8 cellular contexts compared by ENCODE assay signal in the genomic region with DNA sequence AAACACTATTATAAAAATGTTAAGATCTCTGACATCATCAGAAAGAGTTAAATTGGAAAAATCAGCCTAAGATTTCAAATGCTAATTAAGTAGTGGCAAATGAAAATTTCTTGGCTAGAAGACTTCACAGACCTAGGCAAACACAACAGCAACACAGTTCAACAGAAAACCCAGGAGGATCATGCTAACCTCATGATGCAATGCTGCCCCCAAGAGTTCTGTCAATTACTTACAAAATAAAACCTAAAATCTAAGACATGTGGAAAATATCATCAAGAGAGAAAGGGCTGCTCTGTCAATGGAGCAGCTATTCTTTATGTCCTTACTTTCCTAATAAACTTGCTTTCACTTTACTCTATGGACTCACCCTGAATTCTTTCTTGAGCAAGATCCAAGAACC. TPM values are rescaled to one million over a fixed set of nuclear protein-coding genes. Genes with fewer than 3 reads are reported as not detected.
DNase-seq lines count a peak whose midpoint lies in the region; ATAC-seq and TF ChIP-seq lines count a peak whose summit lies in the region.

No MANE protein-coding gene starts in this region.

- H3K36me3 Mint-ChIP-seq in CD4-positive, alpha-beta memory T cell = peaks cover 4 to 6% of the 10 kb centered on the region in 2 donors
- H3K36me3 Mint-ChIP-seq in neural crest cell (ENCODE audit: low read depth) = peaks cover 25% of the 10 kb centered on the region

- no peaks in the 10 kb centered on the region for H3K79me2 ChIP-seq in GM23248 (ENCODE audit: insufficient read depth)

- H3K4me2 ChIP-seq in GM23248 (ENCODE audit: unreplicated experiment) = no peak overlapping the region

- H3K4me1 ChIP-seq in CD4-positive, alpha-beta memory T cell (ENCODE audit: insufficient read depth, low read length) = no peaks in the 10 kb centered on the region
- H3K4me1 ChIP-seq in GM23248 (ENCODE audit: insufficient read depth) = peaks cover 7% of the 10 kb centered on the region; the same call in 1 of the 2 replicates

- H2AFZ ChIP-seq in GM23248 = no peak overlapping the region

- no peak overlapping the region for H3K4me3 Mint-ChIP-seq in CD4-positive, alpha-beta memory T cell
- no peak overlapping the region for H3K4me3 Mint-ChIP-seq in neural crest cell

- CTCF ChIA-PET in CD4-positive, alpha-beta memory T cell (lab: Charles Lee; ENCODE audit: partially characterized antibody) = interaction anchor here (0.6 to 1.4 kb wide), 4 partner anchors 226 to 556 kb away, joined by 3 to 6 read pairs (median 3); no protein-coding TSS in a partner anchor

- peak overlapping the region in 2 of 7 donors; percentile 7 to 43 for H3K27ac Mint-ChIP-seq in CD4-positive, alpha-beta memory T cell
- no peak overlapping the region for H3K27ac Mint-ChIP-seq in neural crest cell (ENCODE audit: unreplicated experiment)

- H3K9me3 Mint-ChIP-seq in CD4-positive, alpha-beta memory T cell = no peaks in the 10 kb centered on the region
- H3K9me3 Mint-ChIP-seq in neural crest cell = no peaks in the 10 kb centered on the region

- in situ Hi-C loops in GM23248 (cut with MboI) = loop anchor here (10.0 kb wide), 1 partner anchor 546 kb away; the partner anchor contains the start of gene GRPR

- H3F3A ChIP-seq in GM23248 (ENCODE audit: insufficient read depth) = no peaks in the 10 kb centered on the region

- H4K20me1 ChIP-seq in GM23248 (ENCODE audit: insufficient read depth) = no peaks in the 10 kb centered on the region

- ATAC-seq in GM18519 (IDR thresholded peaks at IDR 0.05; ENCODE audit: low FRiP score, unreplicated experiment) (no peak), HG03571 (IDR thresholded peaks at IDR 0.05; ENCODE audit: unreplicated experiment) (no peak), HG03432 (IDR thresholded peaks at IDR 0.05; ENCODE audit: unreplicated experiment) (no peak)

- no peaks in the 10 kb centered on the region for H3K9me3 ChIP-seq in CD4-positive, alpha-beta memory T cell (ENCODE audit: control insufficient read depth in 1 of 2, low read length in 2 of 2)
- H3K9me3 ChIP-seq in GM23248 (ENCODE audit: low read depth) = no peaks in the 10 kb centered on the region

- POLR2A ChIA-PET in CD4-positive, alpha-beta memory T cell (lab: Charles Lee; ENCODE audit: partially characterized antibody) = no interaction called here

- H3K27me3 Mint-ChIP-seq in CD4-positive, alpha-beta memory T cell = no peaks in the 10 kb centered on the region
- no peaks in the 10 kb centered on the region for H3K27me3 Mint-ChIP-seq in neural crest cell (ENCODE audit: low read depth)

- peak in 54 of 56 donors; percentile 25 to 75 (median 54) for TF ChIP-seq CTCF in dorsolateral prefrontal cortex (IDR thresholded peaks at IDR 0.05 in 54 of 56, conservative IDR thresholded peaks at IDR 0.05 in 2 of 56; ENCODE audit: low read depth in 1 of 56, partially characterized antibody in 56 of 56)
- TF ChIP-seq CTCF in neural crest cell (conservative IDR thresholded peaks at IDR 0.05) = peak; percentile 60

- DNase-seq in CD4-positive, alpha-beta memory T cell = peak in 4 of 5 donors; percentile 34 to 43 (median 38)
- DNase-seq in GM23248 (peak; percentile 59), RPMI7951 (ENCODE audit: low read depth) (peak; percentile 42), dorsolateral prefrontal cortex (peak in 2 of 10 donors; percentile 4 to 12), neural crest cell (ENCODE audit: low read depth, low spot score) (no peak)

- H3K4me1 Mint-ChIP-seq in CD4-positive, alpha-beta memory T cell = peaks cover 0 to 5% (median 3%) of the 10 kb centered on the region in 4 donors
- H3K4me1 Mint-ChIP-seq in neural crest cell = peaks cover 4% of the 10 kb centered on the region

- no peak overlapping the region for H3K4me3 ChIP-seq in CD4-positive, alpha-beta memory T cell (ENCODE audit: low read length in 2 of 2)
- H3K4me3 ChIP-seq in GM23248 = no peak overlapping the region
- no peak overlapping the region for H3K4me3 ChIP-seq in dorsolateral prefrontal cortex

- no peaks in the 10 kb centered on the region for H3K9me2 ChIP-seq in GM23248 (ENCODE audit: insufficient read depth)

- H3K9ac ChIP-seq in GM23248 = no peak overlapping the region

- intact Hi-C loops in CD4-positive, alpha-beta memory T cell (cut with micrococcal nuclease) = loop anchor here (1.0 to 5.0 kb wide), 5 partner anchors 226 to 1324 kb away; partner anchors contain the start of gene GRPR
- intact Hi-C loops in dorsolateral prefrontal cortex (cut with DNase I) = loop anchor here in 1 of 2 donors (5.0 to 10.0 kb wide), 2 partner anchors 234 to 546 kb away; partner anchors contain the start of gene GRPR

- H3K27me3 ChIP-seq in CD4-positive, alpha-beta memory T cell (ENCODE audit: insufficient read depth, low read length) = no peaks in the 10 kb centered on the region
- H3K27me3 ChIP-seq in GM23248 (replicated peaks; ENCODE audit: insufficient read depth) = no peaks in the 10 kb centered on the region
- H3K27me3 ChIP-seq in dorsolateral prefrontal cortex = peaks cover 0 to 46% (median 9%) of the 10 kb centered on the region in 45 donors

- H3K27ac ChIP-seq in CD4-positive, alpha-beta memory T cell (ENCODE audit: low read depth, low read length) = no peak overlapping the region
- H3K27ac ChIP-seq in GM23248 (no peak overlapping the region), dorsolateral prefrontal cortex (no peak overlapping the region)

- no peaks in the 10 kb centered on the region for H3K36me3 ChIP-seq in CD4-positive, alpha-beta memory T cell (ENCODE audit: insufficient read depth, low read length)
- no peaks in the 10 kb centered on the region for H3K36me3 ChIP-seq in GM23248 (ENCODE audit: low read depth)

RNA-seq across cellular contexts. Expression of gene S100G, which starts 21.0 kb away (rescaled TPM):
- total RNA-seq in CD4-positive, alpha-beta memory T cell = not detected
- not detected for polyA plus RNA-seq in CD4-positive, alpha-beta memory T cell
- total RNA-seq in GM23248 (2014; rRNA removed; shearing (Covaris generic)) = not detected in 2 replicates
- polyA plus RNA-seq in GM23248 (2016; fragmentation: Nextera tagmentation; extraction: Ambion mirVana) = not detected in 2 replicates
- total RNA-seq in RPMI7951 (2014; rRNA removed; shearing (Covaris generic)) = not detected in 2 replicates
- not detected for total RNA-seq in dorsolateral prefrontal cortex
- total RNA-seq in neural crest cell = not detected in 2 replicates

RNA-seq across cellular contexts. Expression of gene CTPS2, which starts 41.5 kb away (rescaled TPM):
- 1 to 10 TPM; 6.4 to 7.2 TPM for total RNA-seq in CD4-positive, alpha-beta memory T cell
- polyA plus RNA-seq in CD4-positive, alpha-beta memory T cell = 1 to 10 TPM; 3.8 to 4.7 TPM
- 5.8 and 8.0 TPM in 2 replicates for total RNA-seq in GM23248 (2014; rRNA removed; shearing (Covaris generic))
- 3.7 and 4.4 TPM in 2 replicates for polyA plus RNA-seq in GM23248 (2016; fragmentation: Nextera tagmentation; extraction: Ambion mirVana)
- total RNA-seq in RPMI7951 (2014; rRNA removed; shearing (Covaris generic)) = 17.9 TPM in 2 replicates
- total RNA-seq in dorsolateral prefrontal cortex (10 to 100 TPM in 71 of 120 experiments, 1 to 10 TPM in 49; 6.7 to 16.4 (median 10.4) TPM), neural crest cell (66.5 and 67.5 TPM in 2 replicates)

RNA-seq across cellular contexts. Expression of gene SYAP1, which starts 48.4 kb away (rescaled TPM):
- 10 to 100 TPM; 13.9 to 15.4 TPM for total RNA-seq in CD4-positive, alpha-beta memory T cell
- polyA plus RNA-seq in CD4-positive, alpha-beta memory T cell = 10 to 100 TPM; 14.5 TPM
- total RNA-seq in GM23248 (2014; rRNA removed; shearing (Covaris generic)) = 24.4 and 30.8 TPM in 2 replicates
- 32.1 and 36.4 TPM in 2 replicates for polyA plus RNA-seq in GM23248 (2016; fragmentation: Nextera tagmentation; extraction: Ambion mirVana)
- 26.7 and 28.1 TPM in 2 replicates for total RNA-seq in RPMI7951 (2014; rRNA removed; shearing (Covaris generic))
- total RNA-seq in dorsolateral prefrontal cortex (10 to 100 TPM; 13.0 to 30.2 (median 19.5) TPM), neural crest cell (38.0 and 41.1 TPM in 2 replicates)
